8 cellular contexts compared by ENCODE assay signal in genomic region chr3:195954752-195955119, GRCh38. TPM values are rescaled to one million over a fixed set of nuclear protein-coding genes. Genes with fewer than 3 reads are reported as not detected.
DNase-seq lines count a peak whose midpoint lies in the region; ATAC-seq and TF ChIP-seq lines count a peak whose summit lies in the region.
"Not testable (repeated sequence)": the region's sequence is repeated elsewhere in the genome, so short reads cannot be mapped to it uniquely, and the experiment has no call there.

No MANE protein-coding gene starts in this region.

- not testable (repeated sequence) for H3K9ac ChIP-seq in OCI-LY3 (ENCODE audit: low read length); endodermal cell (ENCODE audit: extremely low read depth, low read length, poor library complexity, severe bottlenecking)

- H3K4me1 Mint-ChIP-seq in endodermal cell = not testable (repeated sequence)

- peak overlapping the region; percentile 51 for H3K4me3 ChIP-seq in AG10803 (ENCODE audit: low read length)
- H3K4me3 ChIP-seq in OCI-LY3 (ENCODE audit: low read length) = peak overlapping the region; percentile 67
- peak overlapping the region; percentile 66 for H3K4me3 ChIP-seq in endodermal cell (ENCODE audit: low read length)
- H3K4me3 ChIP-seq in lung = not testable (repeated sequence)

- H2AFZ ChIP-seq in OCI-LY3 (ENCODE audit: low read depth, low read length) = not testable (repeated sequence)

- H3K9me3 ChIP-seq in OCI-LY3 (ENCODE audit: insufficient read depth, low read length); endodermal cell (ENCODE audit: control insufficient read depth, low read length); lung (ENCODE audit: control insufficient read depth in 2 of 2, insufficient read depth in 1 of 2, low read length in 1 of 2): not testable (repeated sequence)

- not testable (repeated sequence) for TF ChIP-seq CTCF in AG10803 (conservative IDR thresholded peaks at IDR 0.05; ENCODE audit: low read length); OCI-LY3 (IDR thresholded peaks at IDR 0.05; ENCODE audit: low read depth, low read length); endodermal cell (conservative IDR thresholded peaks at IDR 0.05); lung (IDR thresholded peaks at IDR 0.05; ENCODE audit: control extremely low read depth, extremely low read depth)

- H3K27ac ChIP-seq in OCI-LY3 (ENCODE audit: low read length); endodermal cell (ENCODE audit: low read depth, low read length); lung (ENCODE audit: low read depth in 1 of 2, low read length in 1 of 2): not testable (repeated sequence)

- H3K27me3 ChIP-seq in OCI-LY3 (ENCODE audit: low read depth, low read length); endodermal cell (ENCODE audit: control insufficient read depth, insufficient read depth, low read length, poor library complexity, severe bottlenecking); lung (ENCODE audit: control insufficient read depth, insufficient read depth): not testable (repeated sequence)

- H4K20me1 ChIP-seq in OCI-LY3 (ENCODE audit: insufficient read depth, low read length) = not testable (repeated sequence)

- H3K36me3 ChIP-seq in OCI-LY3 (replicated peaks; ENCODE audit: low read depth, low read length); endodermal cell (ENCODE audit: control insufficient read depth, insufficient read depth, low read length); lung (ENCODE audit: control insufficient read depth in 2 of 2, insufficient read depth in 2 of 2, low read length in 2 of 2): not testable (repeated sequence)

- H3K4me1 ChIP-seq in OCI-LY3 (ENCODE audit: low read length); endodermal cell (ENCODE audit: control insufficient read depth, insufficient read depth, low read length); lung (ENCODE audit: control insufficient read depth in 2 of 2, insufficient read depth in 2 of 2, low read length in 2 of 2): not testable (repeated sequence)

- H3K4me2 ChIP-seq in OCI-LY3 (ENCODE audit: low read length) = not testable (repeated sequence)

- H3K79me2 ChIP-seq in OCI-LY3 (ENCODE audit: low read length) = not testable (repeated sequence)

- not testable (repeated sequence) for H3K9me3 Mint-ChIP-seq in endodermal cell

- 0% methylated on average over 11 of the region's 27 CpGs; no CpG with 5 or more reads in 1 of the 2 experiments for WGBS in endodermal cell (ENCODE audit: insufficient coverage in 1 of 2, insufficient read length in 1 of 2), 2 experiments
- WGBS in lung, 2 donors = 0 to 1% methylated on average over 11 to 14 of the region's 27 CpGs

- not testable (repeated sequence) for DNase-seq in AG10803 (ENCODE audit: low read depth); endodermal cell; lung (ENCODE audit: low spot score)
- peak; percentile 73 to 80 for DNase-seq in activated T-cell treated with anti-CD3 and anti-CD28 coated beads, Interleukin-2, amount 50 U/mL, for 48 hours
- DNase-seq in stimulated activated CD4-positive, alpha-beta T cell treated with anti-CD3 and anti-CD28 coated beads, Interleukin-2, amount 100 ng/mL, for 24 hours = peak; percentile 57 to 58

- H3K27me3 Mint-ChIP-seq in endodermal cell (ENCODE audit: insufficient read depth) = not testable (repeated sequence)

- peak overlapping the region; percentile 89 for H3K27ac Mint-ChIP-seq in endodermal cell

- peak overlapping the region; percentile 77 for H3K4me3 Mint-ChIP-seq in endodermal cell

- peaks cover 13% of the 10 kb centered on the region for H3K36me3 Mint-ChIP-seq in endodermal cell (ENCODE audit: low read depth)

- ATAC-seq in GM19452 (IDR thresholded peaks at IDR 0.05; ENCODE audit: unreplicated experiment) (peak; percentile 39), HG03025 (IDR thresholded peaks at IDR 0.05; ENCODE audit: low FRiP score, unreplicated experiment) (peak; percentile 47), lung (ENCODE audit: insufficient read depth, low FRiP score) (peak; percentile 45)

RNA-seq across cellular contexts. Expression of gene TNK2, which starts 46.4 kb away (rescaled TPM):
- total RNA-seq in endodermal cell (10 to 100 TPM; 53.2 to 85.7 TPM), lung (10 to 100 TPM; 15.0 to 63.5 TPM)
- 34.8 TPM for polyA plus RNA-seq in endodermal cell (2013, experiment 1 of 2)
- 29.4 TPM for polyA plus RNA-seq in endodermal cell (2013, experiment 2 of 2)
- polyA plus RNA-seq in lung = 10 to 100 TPM; 23.3 to 47.9 TPM
